In genomic region chr3:162677475-162677874, GRCh38 we compare ENCODE assay signal across 8 cellular contexts.
"Had no signal": no experiment of that assay in that cellular context is flagged by ENCODE, and none has a peak within 500 bp of the region (broad histone marks: within the 10 kb centered on the region; RNA-seq: fewer than 3 reads in every experiment).

No MANE protein-coding gene starts in this region.

- ATAC-seq: HCT116, K562 had no signal

- H3K9me3 Mint-ChIP-seq: HFFc6 had no signal

- H3K27ac ChIP-seq: HL-60 had no signal

- H3K9me3 ChIP-seq: HAP-1 had no signal

- H3K36me3 ChIP-seq: HAP-1 had no signal

- H3K4me3 ChIP-seq: HAP-1, K562 had no signal

- H3K27ac Mint-ChIP-seq: HFFc6 had no signal

- DNase-seq: GOT3, H7, HFFc6, IMR-90 had no signal

- H3K4me3 Mint-ChIP-seq: HFFc6 had no signal
